ENCODE assay signal across 20 cellular contexts in genomic region chr1:4519954-4520353, GRCh38.
DNase-seq lines count a peak whose midpoint lies in the region; ATAC-seq and TF ChIP-seq lines count a peak whose summit lies in the region.
"Had no signal": no experiment of that assay in that cellular context is flagged by ENCODE, and none has a peak within 500 bp of the region (broad histone marks: within the 10 kb centered on the region; RNA-seq: fewer than 3 reads in every experiment).

No MANE protein-coding gene starts in this region.

- CTCF ChIA-PET in GM10248 (lab: Yijun Ruan, JAX) = no interaction called here

- POLR2A ChIA-PET in GM10248 (lab: Yijun Ruan, JAX) = no interaction called here

- no peak for TF ChIP-seq CTCF in GM10248 (IDR thresholded peaks at IDR 0.05; ENCODE audit: control extremely low read depth, extremely low read depth, low read depth, missing control alignments)

- no peak for ATAC-seq in stimulated activated naive CD8-positive, alpha-beta T cell treated with anti-CD3 and anti-CD28 coated beads, Interleukin-15, Interleukin-2, amounts not matched to agents 100 U/mL and 50 U/mL, for 24 hours

- DNase-seq in ecto neural progenitor cell (ENCODE audit: low spot score) = peak; percentile 14
- peak; percentile 67 for DNase-seq in mesenteric fat pad (ENCODE audit: low spot score)
- DNase-seq in stimulated activated naive CD8-positive, alpha-beta T cell treated with anti-CD3 and anti-CD28 coated beads, Interleukin-15, Interleukin-2, amounts not matched to agents 100 U/mL and 50 U/mL, for 24 hours = no peak
- DNase-seq in NCI-H2171 treated with DMSO at 0.1 percent for 48 hours (lab: John Stamatoyannopoulos, UW) = no peak
- DNase-seq in GM10248 (ENCODE audit: extremely low spot score) = no peak
- DNase-seq: 8988T; ACHN; BE2C; C1 segment of cervical spinal cord; CD4-positive, alpha-beta memory T cell; CD4-positive, CD25-positive, alpha-beta regulatory T cell; CD8-positive, alpha-beta memory T cell; COR-L47; DMS 273 treated with DMSO at 0.1 percent for 48 hours; DMS153; DMS53; DMS79; DND-41; EL; GDM1 had no signal

Comparison
In these comparisons a context has a peak if more than half of its experiments do, and no peak if none do; other contexts are left out.
1. DNase-seq: peak in ecto neural progenitor cell (single experiment) and mesenteric fat pad (single experiment); none in stimulated activated naive CD8-positive, alpha-beta T cell treated with anti-CD3 and anti-CD28 coated beads, Interleukin-15, Interleukin-2, amounts not matched to agents 100 U/mL and 50 U/mL, for 24 hours (single experiment), NCI-H2171 treated with DMSO at 0.1 percent for 48 hours (single experiment) and GM10248 (single experiment).